ENCODE assay signal across 1 cellular context in the genomic region with DNA sequence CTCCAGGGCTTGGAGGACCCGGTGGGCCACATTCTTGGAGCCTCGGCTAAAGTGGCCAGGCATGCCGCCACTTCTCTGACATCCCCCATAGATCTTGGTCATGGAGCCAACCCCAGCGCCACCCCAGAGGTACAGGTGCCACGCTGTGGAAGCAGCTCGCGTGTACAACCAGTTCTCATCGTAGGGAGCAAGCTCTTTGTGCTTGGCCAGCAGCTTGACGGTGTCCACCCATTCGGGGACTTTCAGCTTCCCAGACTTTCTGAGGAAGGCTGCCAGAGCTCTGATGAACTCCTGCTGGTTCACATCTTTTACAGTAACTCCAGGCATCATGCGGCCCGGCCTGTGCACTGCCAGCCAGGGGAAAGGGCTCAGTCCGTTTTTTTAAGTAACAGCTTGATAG.
TF ChIP-seq lines count a peak whose summit lies in the region.

No MANE protein-coding gene starts in this region.

TF ChIP-seq in HepG2, 621 proteins besides CTCF, POLR2A, EP300 and RAD21 (continued from another document):
- TF ChIP-seq, protein P1, sequence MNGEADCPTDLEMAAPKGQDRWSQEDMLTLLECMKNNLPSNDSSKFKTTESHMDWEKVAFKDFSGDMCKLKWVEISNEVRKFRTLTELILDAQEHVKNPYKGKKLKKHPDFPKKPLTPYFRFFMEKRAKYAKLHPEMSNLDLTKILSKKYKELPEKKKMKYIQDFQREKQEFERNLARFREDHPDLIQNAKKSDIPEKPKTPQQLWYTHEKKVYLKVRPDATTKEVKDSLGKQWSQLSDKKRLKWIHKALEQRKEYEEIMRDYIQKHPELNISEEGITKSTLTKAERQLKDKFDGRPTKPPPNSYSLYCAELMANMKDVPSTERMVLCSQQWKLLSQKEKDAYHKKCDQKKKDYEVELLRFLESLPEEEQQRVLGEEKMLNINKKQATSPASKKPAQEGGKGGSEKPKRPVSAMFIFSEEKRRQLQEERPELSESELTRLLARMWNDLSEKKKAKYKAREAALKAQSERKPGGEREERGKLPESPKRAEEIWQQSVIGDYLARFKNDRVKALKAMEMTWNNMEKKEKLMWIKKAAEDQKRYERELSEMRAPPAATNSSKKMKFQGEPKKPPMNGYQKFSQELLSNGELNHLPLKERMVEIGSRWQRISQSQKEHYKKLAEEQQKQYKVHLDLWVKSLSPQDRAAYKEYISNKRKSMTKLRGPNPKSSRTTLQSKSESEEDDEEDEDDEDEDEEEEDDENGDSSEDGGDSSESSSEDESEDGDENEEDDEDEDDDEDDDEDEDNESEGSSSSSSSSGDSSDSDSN (CRISPR knock-in tag; IDR thresholded peaks at IDR 0.05): no peak
- 0 out of 2 replicates have a peak, but pooled peaks have one; percentile 26 for TF ChIP-seq ZNF501 (CRISPR knock-in tag; IDR thresholded peaks at IDR 0.05)
